In the genomic region with DNA sequence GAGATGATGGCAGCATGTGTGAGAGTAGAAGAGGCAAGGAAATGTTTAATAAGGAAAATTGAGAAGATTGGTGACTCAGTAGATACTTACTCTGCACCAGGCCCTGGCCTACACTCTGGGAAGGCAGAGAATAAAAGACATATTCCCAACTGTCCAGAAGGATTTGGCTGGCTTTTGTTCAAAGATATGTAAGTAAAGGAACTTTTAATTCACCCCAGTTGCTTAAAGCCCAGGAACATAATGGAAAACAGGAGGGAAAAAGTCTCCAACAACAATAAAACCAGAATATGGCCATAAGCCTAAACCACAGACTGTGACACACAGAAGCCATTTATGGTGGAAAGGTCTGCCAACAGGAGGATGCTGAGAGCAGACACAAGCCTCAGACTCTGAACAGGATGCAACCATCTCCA, we compare ENCODE assay signal across 14 cellular contexts.
DNase-seq lines count a peak whose midpoint lies in the region; ATAC-seq and TF ChIP-seq lines count a peak whose summit lies in the region.
"Had no signal": no experiment of that assay in that cellular context is flagged by ENCODE, and none has a peak within 500 bp of the region (broad histone marks: within the 10 kb centered on the region; RNA-seq: fewer than 3 reads in every experiment).

No MANE protein-coding gene starts in this region.

- no peaks in the 10 kb centered on the region for H3K36me3 ChIP-seq in BJ (ENCODE audit: control insufficient read depth, insufficient read depth, low read length)
- no peaks in the 10 kb centered on the region for H3K36me3 ChIP-seq in SK-N-SH (replicated peaks in 1 of 2; ENCODE audit: control insufficient read depth in 1 of 2, insufficient read depth in 2 of 2, low read length in 1 of 2)
- H3K36me3 ChIP-seq: SJSA1, stomach had no signal

- no peaks in the 10 kb centered on the region for H3K9me2 ChIP-seq in SK-N-SH

- intact Hi-C loops in sciatic nerve (cut with DNase I): no loop called here

- peak; percentile 83 for ATAC-seq in sciatic nerve
- ATAC-seq in GM21381 (IDR thresholded peaks at IDR 0.05; ENCODE audit: unreplicated experiment): no peak
- ATAC-seq: natural killer cell had no signal

- H2AFZ ChIP-seq in SK-N-SH (ENCODE audit: low read depth): peak overlapping the region; percentile 19; the same call in 1 of the 2 replicates

- H3K4me3 ChIP-seq in BJ (ENCODE audit: low read depth, low read length) (no peak overlapping the region), SK-N-SH (ENCODE audit: low read depth in 2 of 2, low read length in 1 of 2) (no peak overlapping the region), foreskin fibroblast (ENCODE audit: low read depth in 1 of 2, low read length in 2 of 2) (no peak overlapping the region)
- H3K4me3 ChIP-seq: SJSA1, stomach had no signal

- no peak overlapping the region for H3K4me3 Mint-ChIP-seq in activated naive CD4-positive, alpha-beta T cell treated with anti-CD3 and anti-CD28 coated beads, Interleukin-2, amount 10 ng/mL, durations not matched to agents 7 days and 5 days
- H3K4me3 Mint-ChIP-seq: endodermal cell, natural killer cell had no signal

- H3K4me1 Mint-ChIP-seq in activated naive CD4-positive, alpha-beta T cell treated with anti-CD3 and anti-CD28 coated beads, Interleukin-2, amount 10 ng/mL, durations not matched to agents 7 days and 5 days: no peaks in the 10 kb centered on the region
- H3K4me1 Mint-ChIP-seq: endodermal cell, natural killer cell had no signal

- peak; percentile 89 for DNase-seq in BJ (ENCODE audit: low read depth)
- no peak for DNase-seq in SK-N-SH
- DNase-seq in foreskin fibroblast: peak; percentile 70 to 86
- DNase-seq in sciatic nerve (ENCODE audit: low spot score): no peak
- no peak for DNase-seq in activated naive CD4-positive, alpha-beta T cell treated with anti-CD3 and anti-CD28 coated beads, Interleukin-2, amount 10 ng/mL, durations not matched to agents 7 days and 5 days
- no peak for DNase-seq in UCSD-AML1 (lab: John Stamatoyannopoulos, UW; ENCODE audit: unreplicated experiment)
- no peak for DNase-seq in NCI-H146 treated with DMSO at 0.1 percent for 48 hours (lab: John Stamatoyannopoulos, UW; ENCODE audit: unreplicated experiment)
- DNase-seq: activated gamma-delta T cell, endodermal cell, MV-4-11, natural killer cell, stomach had no signal

- TF ChIP-seq RAD21 in SK-N-SH (IDR thresholded peaks at IDR 0.05; ENCODE audit: low read length): no peak

- no peak for TF ChIP-seq EP300 in SK-N-SH (IDR thresholded peaks at IDR 0.05; ENCODE audit: borderline replicate concordance in 1 of 2, low read depth in 1 of 2, low read length in 1 of 2)

- peak overlapping the region; percentile 6; the same call in 1 of the 2 replicates for H3K4me2 ChIP-seq in SK-N-SH

- TF ChIP-seq CTCF in BJ (IDR thresholded peaks at IDR 0.05; ENCODE audit: insufficient read depth, low read depth, low read length) (no peak), SK-N-SH (IDR thresholded peaks at IDR 0.05) (no peak), foreskin fibroblast (IDR thresholded peaks at IDR 0.05; ENCODE audit: low read depth, low read length) (no peak)

- POLR2A ChIA-PET in BJ (lab: Charles Lee): no interaction called here
- POLR2A ChIA-PET in SK-N-SH (lab: Yijun Ruan, JAX): no interaction called here

- H3K27ac Mint-ChIP-seq in activated naive CD4-positive, alpha-beta T cell treated with anti-CD3 and anti-CD28 coated beads, Interleukin-2, amount 10 ng/mL, durations not matched to agents 7 days and 5 days: no peak overlapping the region
- H3K27ac Mint-ChIP-seq: endodermal cell, natural killer cell had no signal

- no peaks in the 10 kb centered on the region for H3K79me2 ChIP-seq in SK-N-SH (ENCODE audit: insufficient read depth)

- CTCF ChIA-PET in BJ (lab: Yijun Ruan, JAX): no interaction called here
- CTCF ChIA-PET in SK-N-SH (lab: Yijun Ruan, JAX): no interaction called here
- CTCF ChIA-PET in activated naive CD4-positive, alpha-beta T cell treated with anti-CD3 and anti-CD28 coated beads, Interleukin-2, amount 10 ng/mL, durations not matched to agents 7 days and 5 days (lab: Charles Lee): no interaction called here

- H3K27me3 Mint-ChIP-seq in activated naive CD4-positive, alpha-beta T cell treated with anti-CD3 and anti-CD28 coated beads, Interleukin-2, amount 10 ng/mL, durations not matched to agents 7 days and 5 days: no peaks in the 10 kb centered on the region

- H3K9me3 Mint-ChIP-seq in activated naive CD4-positive, alpha-beta T cell treated with anti-CD3 and anti-CD28 coated beads, Interleukin-2, amount 10 ng/mL, durations not matched to agents 7 days and 5 days: peaks cover 2% of the 10 kb centered on the region

- no peaks in the 10 kb centered on the region for H3K36me3 Mint-ChIP-seq in activated naive CD4-positive, alpha-beta T cell treated with anti-CD3 and anti-CD28 coated beads, Interleukin-2, amount 10 ng/mL, durations not matched to agents 7 days and 5 days
- H3K36me3 Mint-ChIP-seq: natural killer cell had no signal

- no peaks in the 10 kb centered on the region for H4K20me1 ChIP-seq in SK-N-SH (ENCODE audit: insufficient read depth)

- H3K9ac ChIP-seq in SK-N-SH: no peak overlapping the region

- no peaks in the 10 kb centered on the region for H3K27me3 ChIP-seq in BJ (ENCODE audit: control insufficient read depth, insufficient read depth, low read length)
- H3K27me3 ChIP-seq in SK-N-SH (ENCODE audit: insufficient read depth): no peaks in the 10 kb centered on the region
- H3K27me3 ChIP-seq: SJSA1, stomach had no signal

- peaks cover 15% of the 10 kb centered on the region for H3F3A ChIP-seq in SK-N-SH (replicated peaks; ENCODE audit: insufficient read depth)

- H3K4me1 ChIP-seq in SK-N-SH (ENCODE audit: control insufficient read depth in 1 of 2, insufficient read depth in 2 of 2, low read depth in 1 of 2, low read length in 1 of 2): 0 out of 4 replicates have a peak, but pooled peaks cover 0 to 11% of the 10 kb centered on the region in 2 experiments

- 0 out of 2 replicates have a peak, but pooled peaks cover 5% of the 10 kb centered on the region for H3K9me3 ChIP-seq in SK-N-SH
- H3K9me3 ChIP-seq: SJSA1 had no signal

- H3K27ac ChIP-seq in SK-N-SH (ENCODE audit: low read depth in 2 of 2, low read length in 1 of 2): peak overlapping the region; percentile 12 to 75; a peak in 3 of 4 replicates
- H3K27ac ChIP-seq: SJSA1 had no signal

TF ChIP-seq in SK-N-SH, 30 proteins besides CTCF, POLR2A, EP300 and RAD21:
- TF ChIP-seq POLR2AphosphoS5 (IDR thresholded peaks at IDR 0.05; ENCODE audit: low read depth, low read length) (no peak), CHD2 (IDR thresholded peaks at IDR 0.05; ENCODE audit: low read length, partially characterized antibody) (no peak), GATA2 (CRISPR knock-in tag; IDR thresholded peaks at IDR 0.05) (no peak), NRF1 (IDR thresholded peaks at IDR 0.05; ENCODE audit: low read depth, low read length) (no peak), ELF1 (IDR thresholded peaks at IDR 0.05) (no peak), FOXM1 (IDR thresholded peaks at IDR 0.05; ENCODE audit: low read depth) (no peak), SIN3A (IDR thresholded peaks at IDR 0.05; ENCODE audit: borderline replicate concordance, low read depth, low read length) (no peak), USF2 (IDR thresholded peaks at IDR 0.05; ENCODE audit: borderline replicate concordance, low read depth, low read length) (no peak), TCF12 (IDR thresholded peaks at IDR 0.05) (peak; percentile 79)
- TF ChIP-seq, protein P1, sequence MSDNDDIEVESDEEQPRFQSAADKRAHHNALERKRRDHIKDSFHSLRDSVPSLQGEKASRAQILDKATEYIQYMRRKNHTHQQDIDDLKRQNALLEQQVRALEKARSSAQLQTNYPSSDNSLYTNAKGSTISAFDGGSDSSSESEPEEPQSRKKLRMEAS (IDR thresholded peaks at IDR 0.05; ENCODE audit: low read depth): no peak
- TF ChIP-seq, protein P2, sequence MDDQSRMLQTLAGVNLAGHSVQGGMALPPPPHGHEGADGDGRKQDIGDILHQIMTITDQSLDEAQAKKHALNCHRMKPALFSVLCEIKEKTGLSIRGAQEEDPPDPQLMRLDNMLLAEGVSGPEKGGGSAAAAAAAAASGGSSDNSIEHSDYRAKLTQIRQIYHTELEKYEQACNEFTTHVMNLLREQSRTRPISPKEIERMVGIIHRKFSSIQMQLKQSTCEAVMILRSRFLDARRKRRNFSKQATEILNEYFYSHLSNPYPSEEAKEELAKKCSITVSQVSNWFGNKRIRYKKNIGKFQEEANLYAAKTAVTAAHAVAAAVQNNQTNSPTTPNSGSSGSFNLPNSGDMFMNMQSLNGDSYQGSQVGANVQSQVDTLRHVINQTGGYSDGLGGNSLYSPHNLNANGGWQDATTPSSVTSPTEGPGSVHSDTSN (IDR thresholded peaks at IDR 0.05): peak; percentile 16; the same call in 1 of the 2 replicates

Comparison
In these comparisons a context has a peak if more than half of its experiments do, and no peak if none do; other contexts are left out.
1. DNase-seq: peak in BJ (single experiment) and foreskin fibroblast (2 of 2); none in SK-N-SH (single experiment), sciatic nerve (single experiment), activated naive CD4-positive, alpha-beta T cell treated with anti-CD3 and anti-CD28 coated beads, Interleukin-2, amount 10 ng/mL, durations not matched to agents 7 days and 5 days (single experiment), UCSD-AML1 (single experiment) and NCI-H146 treated with DMSO at 0.1 percent for 48 hours (single experiment).